8 cellular contexts compared by ENCODE assay signal in the genomic region with DNA sequence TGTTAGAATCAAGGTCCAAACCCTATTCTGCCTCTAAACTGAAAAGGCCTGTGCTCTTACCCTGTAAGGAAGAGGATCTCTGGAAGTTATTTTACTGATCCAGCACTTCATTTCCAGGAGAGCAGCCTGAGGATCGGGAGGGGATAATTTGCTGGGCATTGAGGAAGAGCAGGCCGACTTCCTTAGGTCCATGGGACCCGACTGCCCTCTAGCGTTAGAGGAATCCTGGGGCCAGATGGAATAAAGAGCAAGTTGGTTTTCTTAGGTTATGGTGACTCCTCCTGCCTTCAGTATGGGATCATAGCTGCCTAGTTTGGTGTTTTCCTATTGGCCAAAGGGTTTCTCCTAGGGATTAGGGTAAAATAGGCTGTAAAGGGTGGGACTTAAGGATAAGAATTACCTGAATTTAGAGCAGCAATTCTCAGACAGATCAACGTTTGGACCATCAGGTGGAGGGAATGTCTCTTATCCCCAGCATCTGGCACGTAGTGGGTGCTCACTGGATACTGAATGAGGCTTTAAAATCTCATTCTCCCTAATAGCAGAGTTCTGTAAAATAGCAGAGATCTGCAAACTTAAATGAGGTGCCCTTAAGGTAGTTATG. TPM values are rescaled to one million over a fixed set of nuclear protein-coding genes. Genes with fewer than 3 reads are reported as not detected.
DNase-seq lines count a peak whose midpoint lies in the region; ATAC-seq, FAIRE-seq and TF ChIP-seq lines count a peak whose summit lies in the region.

No MANE protein-coding gene starts in this region.

- H3K27ac ChIP-seq in spleen, result no peak overlapping the region

- TF ChIP-seq CTCF in cardiac fibroblast (IDR thresholded peaks at IDR 0.05; ENCODE audit: low read depth, low read length), result peak; percentile 98
- peak; percentile 67 to 92 (median 79) for TF ChIP-seq CTCF in spleen (IDR thresholded peaks at IDR 0.05 in 8 of 11, conservative IDR thresholded peaks at IDR 0.05 in 3 of 11)

- FAIRE-seq in TTC549 (lab: Jason Lieb, UNC) (peak; percentile 75), islet of Langerhans (lab: Jason Lieb, UNC) (peak; percentile 85)

- intact Hi-C loops in spleen (cut with DNase I; ENCODE audit: low total_unique reads), result loop anchor here (5.0 kb wide), 1 partner anchor 169 kb away; no protein-coding TSS in a partner anchor

- H3K4me3 ChIP-seq in H7 (ENCODE audit: insufficient read depth, low read depth, low read length) (no peak overlapping the region), cardiac fibroblast (replicated peaks in 1 of 2; ENCODE audit: low read depth in 2 of 2, low read length in 2 of 2) (no peak overlapping the region), spleen (no peak overlapping the region)

- 25 to 30% (median 28%) methylated on average over 6 of the region's 6 CpGs for WGBS in spleen, 5 donors

- H3K9me3 ChIP-seq in spleen, result no peaks in the 10 kb centered on the region

- peak; percentile 48 for DNase-seq in CMK (ENCODE audit: low read depth)
- peak; percentile 81 for DNase-seq in H7
- peak; percentile 54 for DNase-seq in NCI-H2107 treated with DMSO at 0.1 percent for 48 hours (lab: John Stamatoyannopoulos, UW; ENCODE audit: unreplicated experiment)
- DNase-seq in cardiac fibroblast (ENCODE audit: low read depth in 2 of 2), result peak; percentile 92 to 94
- no peak for DNase-seq in spleen

- H3K36me3 ChIP-seq in H7 (replicated peaks; ENCODE audit: control insufficient read depth, insufficient read depth, low read length), result no peaks in the 10 kb centered on the region; the same call in 1 of the 2 replicates
- H3K36me3 ChIP-seq in spleen, result peaks cover 0 to 17% (median 15%) of the 10 kb centered on the region in 6 donors

- no peak for TF ChIP-seq POLR2A in spleen (IDR thresholded peaks at IDR 0.05)

- ATAC-seq in HG03175 (IDR thresholded peaks at IDR 0.05; ENCODE audit: unreplicated experiment), result no peak

- H3K27me3 ChIP-seq in H7 (ENCODE audit: control insufficient read depth, insufficient read depth, low read length) (no peaks in the 10 kb centered on the region), spleen (replicated peaks in 1 of 7) (peaks cover 0 to 6% (median 0%) of the 10 kb centered on the region in 7 donors)

- H3K4me1 ChIP-seq in spleen, result peaks cover 0 to 3% (median 0%) of the 10 kb centered on the region in 6 donors

RNA-seq across cellular contexts. Expression of a gene that starts 40.0 kb away (rescaled TPM):
- total RNA-seq in H7 (2014; rRNA removed; shearing (Covaris generic)), result 10.2 and 12.7 TPM in 2 replicates
- 10 to 100 TPM; 14.0 to 30.8 (median 23.0) TPM for total RNA-seq in spleen
- polyA plus RNA-seq in spleen, result 1 to 10 TPM; 2.8 to 9.5 (median 3.1) TPM

RNA-seq across cellular contexts. Expression of a gene that starts 55.3 kb away (rescaled TPM):
- total RNA-seq in H7 (2014; rRNA removed; shearing (Covaris generic)), result 101 and 104 TPM in 2 replicates
- total RNA-seq in spleen, result 10 to 100 TPM; 21.1 to 38.8 (median 25.0) TPM
- polyA plus RNA-seq in spleen, result 10 to 100 TPM; 13.0 to 15.4 (median 14.0) TPM
